ENCODE assay signal across 19 cellular contexts in the genomic region with DNA sequence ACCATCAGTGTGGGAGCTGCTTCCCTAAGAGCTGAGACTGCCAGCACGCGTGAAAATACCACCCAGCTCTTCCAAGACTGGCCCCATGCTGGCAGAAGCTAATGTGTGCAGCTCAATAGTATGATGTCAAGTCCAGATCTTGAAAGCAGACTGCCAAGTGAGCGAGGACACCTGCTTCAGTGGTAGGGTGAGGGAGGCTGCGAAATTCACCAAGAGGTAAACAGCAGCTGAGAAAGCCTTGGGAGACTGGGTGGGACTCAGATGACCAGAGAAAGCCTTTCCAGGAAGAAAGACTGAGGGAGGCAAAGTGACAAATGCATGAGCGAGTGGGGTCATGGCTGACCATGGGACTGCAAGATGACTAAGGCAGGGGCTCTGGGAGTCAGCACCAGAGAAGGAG.
DNase-seq lines count a peak whose midpoint lies in the region; ATAC-seq, FAIRE-seq and TF ChIP-seq lines count a peak whose summit lies in the region.
"Had no signal": no experiment of that assay in that cellular context is flagged by ENCODE, and none has a peak within 500 bp of the region (broad histone marks: within the 10 kb centered on the region; RNA-seq: fewer than 3 reads in every experiment).

No MANE protein-coding gene starts in this region.

- H3K9me2 ChIP-seq in GM23248 (ENCODE audit: insufficient read depth) = no peaks in the 10 kb centered on the region

- ATAC-seq in HG02798 (IDR thresholded peaks at IDR 0.05; ENCODE audit: poor library complexity, unreplicated experiment) (no peak), right lobe of liver (no peak)
- ATAC-seq: K562 had no signal

- peaks cover 5% of the 10 kb centered on the region; the same call in 1 of the 2 replicates for H3K27me3 ChIP-seq in GM23248 (replicated peaks; ENCODE audit: insufficient read depth)
- H3K27me3 ChIP-seq in bronchial epithelial cell (ENCODE audit: control insufficient read depth, insufficient read depth, low read length) = no peaks in the 10 kb centered on the region
- no peaks in the 10 kb centered on the region for H3K27me3 ChIP-seq in parathyroid adenoma (ENCODE audit: control insufficient read depth, insufficient read depth, low read length)
- no peaks in the 10 kb centered on the region for H3K27me3 ChIP-seq in right lobe of liver
- H3K27me3 ChIP-seq: BE2C had no signal

- no peaks in the 10 kb centered on the region for H3K9me3 ChIP-seq in GM23248 (ENCODE audit: low read depth)
- H3K9me3 ChIP-seq in parathyroid adenoma (ENCODE audit: control insufficient read depth, low read length) = no peaks in the 10 kb centered on the region
- H3K9me3 ChIP-seq in right lobe of liver = no peaks in the 10 kb centered on the region
- H3K9me3 ChIP-seq: BE2C had no signal

- H3K79me2 ChIP-seq in GM23248 (ENCODE audit: insufficient read depth) = no peaks in the 10 kb centered on the region
- H3K79me2 ChIP-seq in parathyroid adenoma = no peaks in the 10 kb centered on the region

- in situ Hi-C loops in GM23248 (cut with MboI) = no loop called here

- no peak for TF ChIP-seq CTCF in bronchial epithelial cell (IDR thresholded peaks at IDR 0.05; ENCODE audit: insufficient read depth, low read length, severe bottlenecking)
- no peak for TF ChIP-seq CTCF in parathyroid adenoma (IDR thresholded peaks at IDR 0.05)
- TF ChIP-seq CTCF in right lobe of liver (IDR thresholded peaks at IDR 0.05) = no peak

- H4K20me1 ChIP-seq in GM23248 (ENCODE audit: insufficient read depth) = no peaks in the 10 kb centered on the region

- intact Hi-C loops in right lobe of liver (cut with DNase I) = no loop called here

- H3K4me1 ChIP-seq in GM23248 (ENCODE audit: insufficient read depth) = 0 out of 2 replicates have a peak, but pooled peaks cover 7% of the 10 kb centered on the region
- peaks cover 64% of the 10 kb centered on the region for H3K4me1 ChIP-seq in parathyroid adenoma
- peaks cover 0 to 16% (median 5%) of the 10 kb centered on the region in 4 donors for H3K4me1 ChIP-seq in right lobe of liver

- no peak for TF ChIP-seq POLR2A in right lobe of liver (IDR thresholded peaks at IDR 0.05)

- H3F3A ChIP-seq in GM23248 (ENCODE audit: insufficient read depth) = no peaks in the 10 kb centered on the region

- no peak overlapping the region for H3K4me3 ChIP-seq in GM23248
- H3K4me3 ChIP-seq in bronchial epithelial cell (ENCODE audit: low read depth, low read length) = no peak overlapping the region
- no peak overlapping the region for H3K4me3 ChIP-seq in parathyroid adenoma (ENCODE audit: low read depth, low read length)
- no peak overlapping the region for H3K4me3 ChIP-seq in right lobe of liver
- H3K4me3 ChIP-seq: K562 had no signal

- no peak overlapping the region for H3K4me2 ChIP-seq in GM23248 (ENCODE audit: unreplicated experiment)
- peak overlapping the region; percentile 26 for H3K4me2 ChIP-seq in parathyroid adenoma (ENCODE audit: low read length)

- 86 to 87% methylated on average over 5 of the region's 5 CpGs for WGBS in GM23248 (ENCODE audit: low coverage in 1 of 2, low lambda C conversion rate in 2 of 2, missing lambda C conversion rate in 2 of 2), 2 experiments
- 48% methylated on average over 3 of the region's 5 CpGs for WGBS in right lobe of liver (ENCODE audit: insufficient coverage, low coverage, low lambda C conversion rate, missing lambda C conversion rate)

- no peak overlapping the region for H3K9ac ChIP-seq in GM23248
- no peak overlapping the region for H3K9ac ChIP-seq in parathyroid adenoma

- H2AFZ ChIP-seq in GM23248 = no peak overlapping the region
- no peak overlapping the region for H2AFZ ChIP-seq in parathyroid adenoma

- no peak overlapping the region for H3K27ac ChIP-seq in GM23248
- peak overlapping the region; percentile 85 for H3K27ac ChIP-seq in parathyroid adenoma
- H3K27ac ChIP-seq in right lobe of liver = no peak overlapping the region
- H3K27ac ChIP-seq: RWPE1 had no signal

- no peaks in the 10 kb centered on the region for H3K36me3 ChIP-seq in GM23248 (ENCODE audit: low read depth)
- H3K36me3 ChIP-seq in bronchial epithelial cell (ENCODE audit: control insufficient read depth, insufficient read depth, low read length) = no peaks in the 10 kb centered on the region
- H3K36me3 ChIP-seq in parathyroid adenoma (ENCODE audit: control insufficient read depth, insufficient read depth, low read length) = no peaks in the 10 kb centered on the region
- H3K36me3 ChIP-seq in right lobe of liver = no peaks in the 10 kb centered on the region
- H3K36me3 ChIP-seq: BE2C had no signal

- DNase-seq in GM23248 (peak; percentile 3), bronchial epithelial cell (ENCODE audit: low read depth) (no peak), kidney tubule cell (ENCODE audit: low spot score) (peak; percentile 41), NCI-H524 treated with DMSO at 0.1 percent for 48 hours (lab: John Stamatoyannopoulos, UW) (no peak), right lobe of liver (no peak), MV-4-11 (lab: John Stamatoyannopoulos, UW) (no peak)
- DNase-seq: BE2C; CD4-positive, CD25-positive, alpha-beta regulatory T cell; COR-L47; GDM1; NCI-H187; NCI-H2107; NCI-H510A; NCI-H82 had no signal

- FAIRE-seq in bronchial epithelial cell (lab: Jason Lieb, UNC) = peak; percentile 70
- FAIRE-seq: GM19239, K562 had no signal

Comparison
In these comparisons a context has a peak if more than half of its experiments do, and no peak if none do; other contexts are left out.
1. DNase-seq: peak in GM23248 (single experiment) and kidney tubule cell (single experiment); none in bronchial epithelial cell (single experiment), NCI-H524 treated with DMSO at 0.1 percent for 48 hours (single experiment), right lobe of liver (0 of 3) and MV-4-11 (single experiment).